ENCODE assay signal across 8 cellular contexts in genomic region chr9:99104459-99105151, GRCh38. TPM values are rescaled to one million over a fixed set of nuclear protein-coding genes. Genes with fewer than 3 reads are reported as not detected.
DNase-seq lines count a peak whose midpoint lies in the region; ATAC-seq and TF ChIP-seq lines count a peak whose summit lies in the region.

TSS of gene TGFBR1 (plus strand) at chr9:99105113. CDS start at chr9:99105206, 93 bp downstream.

- peaks cover 59% of the 10 kb centered on the region for H3K4me1 Mint-ChIP-seq in activated T-cell treated with anti-CD3 and anti-CD28 coated beads, Interleukin-2, amount 50 U/mL, for 4 hours (ENCODE audit: low read depth)

- intact Hi-C loops in PC-9 (cut with micrococcal nuclease; ENCODE audit: unreplicated experiment) = loop anchor here (2.0 to 10.0 kb wide), 2 partner anchors 60 to 104 kb away; no protein-coding TSS in a partner anchor

- H3K4me1 ChIP-seq in PC-9 (replicated peaks; ENCODE audit: insufficient read depth) = peaks cover 17% of the 10 kb centered on the region
- H3K4me1 ChIP-seq in esophagus (ENCODE audit: control insufficient read depth in 2 of 2, insufficient read depth in 2 of 2, low read length in 1 of 2) = no peaks in the 10 kb centered on the region
- H3K4me1 ChIP-seq in mucosa of stomach (ENCODE audit: control insufficient read depth, insufficient read depth, low read length) = peaks cover 26% of the 10 kb centered on the region

- peak within 1 kb of the TSS; percentile 85 for H3K4me2 ChIP-seq in PC-9

- H3K36me3 Mint-ChIP-seq in activated T-cell treated with anti-CD3 and anti-CD28 coated beads, Interleukin-2, amount 50 U/mL, for 4 hours (ENCODE audit: insufficient read depth) = no peaks in the 10 kb centered on the region

- H3K36me3 ChIP-seq in PC-9 (ENCODE audit: low read depth) (no peaks in the 10 kb centered on the region), esophagus (ENCODE audit: control insufficient read depth in 2 of 2, insufficient read depth in 2 of 2, low read length in 1 of 2) (no peaks in the 10 kb centered on the region), mucosa of stomach (ENCODE audit: control insufficient read depth, insufficient read depth, low read length) (no peaks in the 10 kb centered on the region)

- H3K79me2 ChIP-seq in PC-9 (ENCODE audit: low read depth) = peaks cover 41% of the 10 kb centered on the region

- TF ChIP-seq RAD21 in Ishikawa (IDR thresholded peaks at IDR 0.05; ENCODE audit: low read depth) = no peak

- no TSS peak for BruUV-seq in PC-9 (replicated peaks; lab: Mats Ljungman, UMichigan)

- WGBS in esophagus, 2 donors = 0% methylated on average over 32 to 60 of the region's 60 CpGs

- TF ChIP-seq EP300 in Ishikawa (IDR thresholded peaks at IDR 0.05; ENCODE audit: borderline replicate concordance) = no peak

- POLR2A ChIA-PET in PC-9 (lab: Charles Lee; ENCODE audit: unreplicated experiment) = interaction anchor here (0.6 to 0.8 kb wide), 9 partner anchors 84 to 1459 kb away, joined by 3 to 8 read pairs (median 6); no protein-coding TSS in a partner anchor

- H3K9me2 ChIP-seq in PC-9 (ENCODE audit: insufficient read depth) = no peaks in the 10 kb centered on the region

- H3K4me3 Mint-ChIP-seq in activated T-cell treated with anti-CD3 and anti-CD28 coated beads, Interleukin-2, amount 50 U/mL, for 4 hours = peak within 1 kb of the TSS; percentile 93

- peak within 1 kb of the TSS; percentile 73 for H3K9ac ChIP-seq in mucosa of stomach (ENCODE audit: low read length)

- no peaks in the 10 kb centered on the region; the same call in 1 of the 2 replicates for H3F3A ChIP-seq in PC-9 (ENCODE audit: insufficient read depth, low read depth)

- ATAC-seq in GM21619 (IDR thresholded peaks at IDR 0.05; ENCODE audit: unreplicated experiment) = peak; percentile 83
- peak; percentile 94 for ATAC-seq in activated T-cell treated with anti-CD3 and anti-CD28 coated beads, Interleukin-2, amount 50 U/mL, for 4 hours

- H3K4me3 ChIP-seq in PC-9 (peak within 1 kb of the TSS; percentile 76), esophagus (ENCODE audit: low read depth in 1 of 2, low read length in 2 of 2) (peak within 1 kb of the TSS; percentile 88 to 94), mucosa of stomach (ENCODE audit: low read length) (peak within 1 kb of the TSS; percentile 69)

- peaks cover 14% of the 10 kb centered on the region; the same call in 1 of the 2 replicates for H4K20me1 ChIP-seq in PC-9 (ENCODE audit: insufficient read depth)

- H3K27ac ChIP-seq in PC-9 = no peak within 1 kb of the TSS
- H3K27ac ChIP-seq in esophagus (ENCODE audit: low read depth in 2 of 2, low read length in 1 of 2) = peak within 1 kb of the TSS; percentile 78 to 96

- peaks cover 3% of the 10 kb centered on the region for H3K9me3 Mint-ChIP-seq in activated T-cell treated with anti-CD3 and anti-CD28 coated beads, Interleukin-2, amount 50 U/mL, for 4 hours

- DNase-seq in DMS114 treated with DMSO at 0.1 percent for 48 hours (lab: John Stamatoyannopoulos, UW; ENCODE audit: unreplicated experiment) (peak; percentile 55), PC-9 (peak; percentile 77 to 97)
- DNase-seq in activated T-cell treated with anti-CD3 and anti-CD28 coated beads, Interleukin-2, amount 50 U/mL, for 4 hours = peak; percentile 90
- peak; percentile 78 to 87 for DNase-seq in stimulated activated CD8-positive, alpha-beta memory T cell treated with anti-CD3 and anti-CD28 coated beads, Interleukin-7, amount 100 ng/mL, for 1 hour (ENCODE audit: low read depth in 2 of 2)

- TF ChIP-seq CTCF in PC-9 (conservative IDR thresholded peaks at IDR 0.05) = no peak

- CTCF ChIA-PET in PC-9 (lab: Charles Lee) = interaction anchor here (0.7 kb wide), 1 partner anchor 49 kb away, joined by 3 read pairs; no protein-coding TSS in a partner anchor

- H3K27me3 ChIP-seq in PC-9 (ENCODE audit: insufficient read depth, low read depth) (no peaks in the 10 kb centered on the region), esophagus (ENCODE audit: control insufficient read depth in 1 of 2, insufficient read depth in 2 of 2, low read length in 2 of 2) (no peaks in the 10 kb centered on the region), mucosa of stomach (ENCODE audit: control insufficient read depth, insufficient read depth, low read length) (no peaks in the 10 kb centered on the region)

- H3K9me3 ChIP-seq in PC-9 (ENCODE audit: insufficient read depth, low read depth) (no peaks in the 10 kb centered on the region; the same call in 1 of the 2 replicates), esophagus (ENCODE audit: control insufficient read depth in 2 of 2, insufficient read depth in 1 of 2, low read depth in 1 of 2, low read length in 1 of 2) (no peaks in the 10 kb centered on the region), mucosa of stomach (ENCODE audit: control insufficient read depth, low read length) (no peaks in the 10 kb centered on the region)

- H2AFZ ChIP-seq in PC-9 = peak within 1 kb of the TSS; percentile 81

- H3K27me3 Mint-ChIP-seq in activated T-cell treated with anti-CD3 and anti-CD28 coated beads, Interleukin-2, amount 50 U/mL, for 4 hours (ENCODE audit: low read depth) = no peaks in the 10 kb centered on the region

TF ChIP-seq in Ishikawa, 13 proteins besides CTCF, POLR2A, EP300 and RAD21:
- TF ChIP-seq YY1 (IDR thresholded peaks at IDR 0.05; ENCODE audit: low read depth) = no peak
- TF ChIP-seq EGR1 (IDR thresholded peaks at IDR 0.05) = no peak
- TF ChIP-seq TCF12 (IDR thresholded peaks at IDR 0.05; ENCODE audit: low read depth) = no peak
- TF ChIP-seq NFIC (IDR thresholded peaks at IDR 0.05) = no peak; the same call in 1 of the 2 replicates
- TF ChIP-seq CEBPB (IDR thresholded peaks at IDR 0.05) = no peak
- TF ChIP-seq CREB1 (IDR thresholded peaks at IDR 0.05; ENCODE audit: low read depth) = no peak
- TF ChIP-seq TEAD4 (IDR thresholded peaks at IDR 0.05) = no peak
- no peak for TF ChIP-seq REST (IDR thresholded peaks at IDR 0.05; ENCODE audit: low read depth)
- peak; percentile 55; the same call in 1 of the 2 replicates for TF ChIP-seq ZBTB7A (IDR thresholded peaks at IDR 0.05; ENCODE audit: low read depth)
- TF ChIP-seq USF1 (IDR thresholded peaks at IDR 0.05) = 0 out of 2 replicates have a peak, but pooled peaks have one; percentile 24
- peak; percentile 38; the same call in 1 of the 2 replicates for TF ChIP-seq TAF1 (IDR thresholded peaks at IDR 0.05; ENCODE audit: low read depth)
- peak; percentile 51; the same call in 1 of the 2 replicates for TF ChIP-seq MAX (IDR thresholded peaks at IDR 0.05)
- TF ChIP-seq FOXM1 (IDR thresholded peaks at IDR 0.05; ENCODE audit: borderline replicate concordance, low read depth) = no peak

RNA-seq across cellular contexts. Expression of gene TGFBR1, which starts in this region (rescaled TPM):
- total RNA-seq in PC-9 (2021) = 17.1 and 18.3 TPM in 2 replicates
- total RNA-seq in activated T-cell treated with anti-CD3 and anti-CD28 coated beads, Interleukin-2, amount 50 U/mL, for 4 hours = 10 to 100 TPM; 14.6 to 19.6 (median 17.0) TPM
- 1 to 10 TPM; 6.6 TPM for polyA plus RNA-seq in esophagus
